Comparison of ENCODE assay signal across 1 cellular context in genomic region chr15:86892774-86893449, GRCh38.
A peak's percentile ranks its signal among the peaks of the same experiment; 100 is the strongest.
TF ChIP-seq lines count a peak whose summit lies in the region.

No MANE protein-coding gene starts in this region.

TF ChIP-seq in HEK293, 187 proteins besides CTCF, POLR2A, EP300 and RAD21 (continued from another document):
- TF ChIP-seq, protein P1, sequence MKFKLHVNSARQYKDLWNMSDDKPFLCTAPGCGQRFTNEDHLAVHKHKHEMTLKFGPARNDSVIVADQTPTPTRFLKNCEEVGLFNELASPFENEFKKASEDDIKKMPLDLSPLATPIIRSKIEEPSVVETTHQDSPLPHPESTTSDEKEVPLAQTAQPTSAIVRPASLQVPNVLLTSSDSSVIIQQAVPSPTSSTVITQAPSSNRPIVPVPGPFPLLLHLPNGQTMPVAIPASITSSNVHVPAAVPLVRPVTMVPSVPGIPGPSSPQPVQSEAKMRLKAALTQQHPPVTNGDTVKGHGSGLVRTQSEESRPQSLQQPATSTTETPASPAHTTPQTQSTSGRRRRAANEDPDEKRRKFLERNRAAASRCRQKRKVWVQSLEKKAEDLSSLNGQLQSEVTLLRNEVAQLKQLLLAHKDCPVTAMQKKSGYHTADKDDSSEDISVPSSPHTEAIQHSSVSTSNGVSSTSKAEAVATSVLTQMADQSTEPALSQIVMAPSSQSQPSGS (tag by site-specific recombination; IDR thresholded peaks at IDR 0.05; ENCODE audit: low read depth), result no peak
- TF ChIP-seq ZNF394 (tag by site-specific recombination; IDR thresholded peaks at IDR 0.05; ENCODE audit: borderline replicate concordance) (no peak), ZNF341 (tag by site-specific recombination; IDR thresholded peaks at IDR 0.05; ENCODE audit: low read depth) (no peak), ZNF654 (tag by site-specific recombination; IDR thresholded peaks at IDR 0.05; ENCODE audit: low read depth) (no peak), ZBTB1 (tag by site-specific recombination; IDR thresholded peaks at IDR 0.05) (no peak), ZNF423 (tag by site-specific recombination; IDR thresholded peaks at IDR 0.05) (no peak), KLF8 (tag by site-specific recombination; IDR thresholded peaks at IDR 0.05) (peak; percentile 60), PRDM1 (tag by site-specific recombination; IDR thresholded peaks at IDR 0.05) (no peak), ZFP3 (tag by site-specific recombination; IDR thresholded peaks at IDR 0.05; ENCODE audit: low read depth) (no peak), ZNF837 (tag by site-specific recombination; IDR thresholded peaks at IDR 0.05) (no peak), ZNF664 (tag by site-specific recombination; IDR thresholded peaks at IDR 0.05) (no peak), ZNF777 (tag by site-specific recombination; IDR thresholded peaks at IDR 0.05; ENCODE audit: borderline replicate concordance) (no peak), ZNF548 (tag by site-specific recombination; IDR thresholded peaks at IDR 0.05) (no peak), HOXD13 (CRISPR knock-in tag; IDR thresholded peaks at IDR 0.05; ENCODE audit: borderline replicate concordance) (peak; percentile 84; the same call in 1 of the 2 replicates), GLIS1 (tag by site-specific recombination; IDR thresholded peaks at IDR 0.05) (peak; percentile 81), ZNF558 (tag by site-specific recombination; IDR thresholded peaks at IDR 0.05) (no peak), ZNF501 (tag by site-specific recombination; IDR thresholded peaks at IDR 0.05) (no peak), FEZF1 (tag by site-specific recombination; IDR thresholded peaks at IDR 0.05) (peak; percentile 32; the same call in 1 of the 2 replicates), HIC1 (tag by site-specific recombination; IDR thresholded peaks at IDR 0.05) (peak; percentile 14; the same call in 1 of the 2 replicates), ZNF596 (tag by site-specific recombination; IDR thresholded peaks at IDR 0.05) (no peak), ZNF211 (tag by site-specific recombination; IDR thresholded peaks at IDR 0.05; ENCODE audit: low read depth) (no peak), ZNF311 (tag by site-specific recombination; IDR thresholded peaks at IDR 0.05; ENCODE audit: borderline replicate concordance) (no peak), BCL11B (tag by site-specific recombination; IDR thresholded peaks at IDR 0.05; ENCODE audit: low read depth) (no peak), ZNF133 (tag by site-specific recombination; IDR thresholded peaks at IDR 0.05) (no peak), ZNF658 (tag by site-specific recombination; IDR thresholded peaks at IDR 0.05) (no peak), ZNF366 (tag by site-specific recombination; conservative IDR thresholded peaks at IDR 0.05) (0 out of 2 replicates have a peak, but pooled peaks have one; percentile 25), SP3 (tag by site-specific recombination; IDR thresholded peaks at IDR 0.05) (no peak), PRDM6 (tag by site-specific recombination; IDR thresholded peaks at IDR 0.05) (peak; percentile 60), ZNF629 (tag by site-specific recombination; IDR thresholded peaks at IDR 0.05) (peak; percentile 53), ZNF239 (tag by site-specific recombination; IDR thresholded peaks at IDR 0.05) (no peak), SCRT2 (tag by site-specific recombination; IDR thresholded peaks at IDR 0.05) (peak; percentile 66; the same call in 1 of the 2 replicates), ZNF768 (tag by site-specific recombination; IDR thresholded peaks at IDR 0.05) (no peak), ZNF843 (tag by site-specific recombination; IDR thresholded peaks at IDR 0.05) (peak; percentile 31; the same call in 1 of the 2 replicates), TRIM28 (IDR thresholded peaks at IDR 0.05; ENCODE audit: borderline replicate concordance, low read length) (0 out of 2 replicates have a peak, but pooled peaks have one; percentile 51), ZNF146 (tag by site-specific recombination; IDR thresholded peaks at IDR 0.05) (no peak), ZNF600 (tag by site-specific recombination; IDR thresholded peaks at IDR 0.05) (peak; percentile 38; the same call in 1 of the 2 replicates), SCRT1 (tag by site-specific recombination; IDR thresholded peaks at IDR 0.05; ENCODE audit: borderline replicate concordance) (no peak), ZNF404 (tag by site-specific recombination; IDR thresholded peaks at IDR 0.05) (no peak), ZBTB21 (tag by site-specific recombination; IDR thresholded peaks at IDR 0.05) (peak; percentile 24; the same call in 1 of the 2 replicates)
- TF ChIP-seq, protein P2, sequence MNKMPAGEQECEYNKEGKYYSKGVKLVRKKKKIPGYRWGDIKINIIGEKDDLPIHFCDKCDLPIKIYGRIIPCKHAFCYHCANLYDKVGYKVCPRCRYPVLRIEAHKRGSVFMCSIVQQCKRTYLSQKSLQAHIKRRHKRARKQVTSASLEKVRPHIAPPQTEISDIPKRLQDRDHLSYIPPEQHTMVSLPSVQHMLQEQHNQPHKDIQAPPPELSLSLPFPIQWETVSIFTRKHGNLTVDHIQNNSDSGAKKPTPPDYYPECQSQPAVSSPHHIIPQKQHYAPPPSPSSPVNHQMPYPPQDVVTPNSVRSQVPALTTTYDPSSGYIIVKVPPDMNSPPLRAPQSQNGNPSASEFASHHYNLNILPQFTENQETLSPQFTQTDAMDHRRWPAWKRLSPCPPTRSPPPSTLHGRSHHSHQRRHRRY (tag by site-specific recombination; IDR thresholded peaks at IDR 0.05), result no peak
- TF ChIP-seq, protein P3, sequence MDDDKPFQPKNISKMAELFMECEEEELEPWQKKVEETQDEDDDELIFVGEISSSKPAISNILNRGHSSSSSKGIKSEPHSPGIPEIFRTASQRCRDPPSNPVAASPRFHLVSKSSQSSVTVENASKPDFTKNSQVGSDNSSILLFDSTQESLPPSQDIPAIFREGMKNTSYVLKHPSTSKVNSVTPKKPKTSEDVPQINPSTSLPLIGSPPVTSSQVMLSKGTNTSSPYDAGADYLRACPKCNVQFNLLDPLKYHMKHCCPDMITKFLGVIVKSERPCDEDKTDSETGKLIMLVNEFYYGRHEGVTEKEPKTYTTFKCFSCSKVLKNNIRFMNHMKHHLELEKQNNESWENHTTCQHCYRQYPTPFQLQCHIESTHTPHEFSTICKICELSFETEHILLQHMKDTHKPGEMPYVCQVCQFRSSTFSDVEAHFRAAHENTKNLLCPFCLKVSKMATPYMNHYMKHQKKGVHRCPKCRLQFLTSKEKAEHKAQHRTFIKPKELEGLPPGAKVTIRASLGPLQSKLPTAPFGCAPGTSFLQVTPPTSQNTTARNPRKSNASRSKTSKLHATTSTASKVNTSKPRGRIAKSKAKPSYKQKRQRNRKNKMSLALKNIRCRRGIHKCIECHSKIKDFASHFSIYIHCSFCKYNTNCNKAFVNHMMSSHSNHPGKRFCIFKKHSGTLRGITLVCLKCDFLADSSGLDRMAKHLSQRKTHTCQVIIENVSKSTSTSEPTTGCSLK (tag by site-specific recombination; IDR thresholded peaks at IDR 0.05), result no peak
TF ChIP-seq in HEK293: peak in this region for 14.
